In the genomic region with DNA sequence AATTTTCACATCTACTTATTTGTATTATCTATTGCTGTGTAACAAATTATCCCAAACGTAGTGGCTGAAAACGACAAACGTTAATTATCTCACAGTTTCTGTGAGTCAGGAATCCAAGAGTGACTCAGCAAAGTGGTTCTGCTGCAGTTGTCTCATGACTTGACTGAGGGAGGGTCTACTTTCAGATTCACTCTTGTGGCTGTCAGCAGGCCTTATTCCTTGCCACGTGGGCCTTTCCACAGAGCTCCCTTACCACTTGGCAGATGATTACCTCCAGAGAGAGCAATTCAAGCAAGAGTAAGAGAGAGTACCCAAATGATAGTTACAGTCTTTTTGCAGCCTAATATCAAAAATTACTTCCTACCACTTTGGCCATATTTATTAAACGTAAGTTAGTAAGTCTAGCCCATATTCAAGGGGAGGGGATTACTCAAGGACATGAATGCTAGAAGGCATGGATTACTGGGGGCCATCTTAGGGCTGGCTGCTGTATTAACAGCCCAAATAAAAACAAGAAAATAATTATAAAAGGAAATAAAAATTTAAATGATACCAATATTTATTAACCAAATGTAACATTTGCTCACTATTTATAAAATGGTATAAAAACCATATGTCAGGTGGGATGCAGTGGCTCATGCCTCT, we compare ENCODE assay signal across 8 cellular contexts. TPM values are rescaled to one million over a fixed set of nuclear protein-coding genes. Genes with fewer than 3 reads are reported as not detected.
DNase-seq lines count a peak whose midpoint lies in the region; ATAC-seq and TF ChIP-seq lines count a peak whose summit lies in the region.

No MANE protein-coding gene starts in this region.

- H3K4me3 ChIP-seq in body of pancreas = no peak overlapping the region

- H3K9me3 ChIP-seq in body of pancreas = no peaks in the 10 kb centered on the region

- no peaks in the 10 kb centered on the region for H3K9me3 Mint-ChIP-seq in activated T-cell treated with anti-CD3 and anti-CD28 coated beads, Interleukin-2, amount 50 U/mL, for 4 hours

- TF ChIP-seq CTCF in body of pancreas (IDR thresholded peaks at IDR 0.05) = no peak

- H3K4me1 Mint-ChIP-seq in activated T-cell treated with anti-CD3 and anti-CD28 coated beads, Interleukin-2, amount 50 U/mL, for 4 hours (ENCODE audit: low read depth) = peaks cover 4% of the 10 kb centered on the region

- H3K36me3 ChIP-seq in body of pancreas (replicated peaks in 1 of 2; ENCODE audit: insufficient read depth in 1 of 2, low read depth in 2 of 2) = no peaks in the 10 kb centered on the region

- intact Hi-C loops in body of pancreas (cut with DNase I) = no loop called here

- ATAC-seq in GM18861 (IDR thresholded peaks at IDR 0.05; ENCODE audit: unreplicated experiment) (peak; percentile 78), HG03432 (IDR thresholded peaks at IDR 0.05; ENCODE audit: unreplicated experiment) (peak; percentile 91), body of pancreas (no peak)
- ATAC-seq in activated T-cell treated with anti-CD3 and anti-CD28 coated beads, Interleukin-2, amount 50 U/mL, for 4 hours = peak; percentile 74 to 75

- no peaks in the 10 kb centered on the region for H3K27me3 Mint-ChIP-seq in activated T-cell treated with anti-CD3 and anti-CD28 coated beads, Interleukin-2, amount 50 U/mL, for 4 hours (ENCODE audit: low read depth)

- 62 to 77% methylated on average over 5 of the region's 5 CpGs for WGBS in body of pancreas, 2 donors

- no peak overlapping the region for H3K27ac ChIP-seq in body of pancreas

- no peak for TF ChIP-seq POLR2A in body of pancreas (IDR thresholded peaks at IDR 0.05)

- no peaks in the 10 kb centered on the region for H3K4me1 ChIP-seq in body of pancreas

- H3K27me3 ChIP-seq in body of pancreas = no peaks in the 10 kb centered on the region

- in situ Hi-C loops in ACHN (cut with HindIII; ENCODE audit: low pct_ligation_motif_present, low pct_unique_long_range_greater_than_20kb, low sequenced_read_pairs) = no loop called here

- no peaks in the 10 kb centered on the region for H3K36me3 Mint-ChIP-seq in activated T-cell treated with anti-CD3 and anti-CD28 coated beads, Interleukin-2, amount 50 U/mL, for 4 hours (ENCODE audit: insufficient read depth)

- DNase-seq in ACHN = peak; percentile 74
- DNase-seq in activated T-cell treated with anti-CD3 and anti-CD28 coated beads, Interleukin-2, amount 50 U/mL, for 4 hours = no peak
- peak; percentile 66 for DNase-seq in kidney tubule cell (ENCODE audit: low spot score)
- no peak for DNase-seq in AML-193 (lab: John Stamatoyannopoulos, UW)
- no peak for DNase-seq in body of pancreas
- no peak for DNase-seq in KG1 (lab: John Stamatoyannopoulos, UW)

- H3K4me3 Mint-ChIP-seq in activated T-cell treated with anti-CD3 and anti-CD28 coated beads, Interleukin-2, amount 50 U/mL, for 4 hours = no peak overlapping the region

RNA-seq across cellular contexts. Expression of a gene that starts 48.7 kb away (rescaled TPM):
- total RNA-seq in activated T-cell treated with anti-CD3 and anti-CD28 coated beads, Interleukin-2, amount 50 U/mL, for 4 hours = 1 to 10 TPM; 3.5 to 5.1 (median 5.0) TPM
- 10 to 100 TPM; 29.6 to 31.6 TPM for total RNA-seq in body of pancreas

RNA-seq across cellular contexts. Expression of a gene that starts 53.9 kb away (rescaled TPM):
- 1 to 10 TPM; 1.2 to 1.5 (median 1.4) TPM for total RNA-seq in activated T-cell treated with anti-CD3 and anti-CD28 coated beads, Interleukin-2, amount 50 U/mL, for 4 hours
- total RNA-seq in body of pancreas = 1 to 10 TPM; 2.6 to 8.0 TPM

RNA-seq across cellular contexts. Expression of a gene that starts 54.5 kb away (rescaled TPM):
- 100 to 1,000 TPM; 172 to 219 (median 211) TPM for total RNA-seq in activated T-cell treated with anti-CD3 and anti-CD28 coated beads, Interleukin-2, amount 50 U/mL, for 4 hours
- 1 to 10 TPM; 5.3 to 9.9 TPM for total RNA-seq in body of pancreas

Comparison
In these comparisons a context has a peak if more than half of its experiments do, and no peak if none do; other contexts are left out.
1. DNase-seq: peak in ACHN (single experiment) and kidney tubule cell (single experiment); none in activated T-cell treated with anti-CD3 and anti-CD28 coated beads, Interleukin-2, amount 50 U/mL, for 4 hours (single experiment), AML-193 (0 of 2), body of pancreas (0 of 4) and KG1 (single experiment).
2. RNA of a gene that starts 48.7 kb away (total RNA-seq): 29.6 to 31.6 TPM in body of pancreas; 3.5 to 5.1 TPM in activated T-cell treated with anti-CD3 and anti-CD28 coated beads, Interleukin-2, amount 50 U/mL, for 4 hours; every median in the first group is over 4 times any median in the second.
3. RNA of a gene that starts 54.5 kb away (total RNA-seq): 172 to 219 TPM in activated T-cell treated with anti-CD3 and anti-CD28 coated beads, Interleukin-2, amount 50 U/mL, for 4 hours; 5.3 to 9.9 TPM in body of pancreas; every median in the first group is over 10 times any median in the second.